ENCODE assay signal across 26 cellular contexts in genomic region chr3:17360991-17361390, GRCh38.
A peak's percentile ranks its signal among the peaks of the same experiment; 100 is the strongest.
DNase-seq lines count a peak whose midpoint lies in the region; ATAC-seq and TF ChIP-seq lines count a peak whose summit lies in the region.
"Had no signal": no experiment of that assay in that cellular context is flagged by ENCODE, and none has a peak within 500 bp of the region (broad histone marks: within the 10 kb centered on the region; RNA-seq: fewer than 3 reads in every experiment).

No MANE protein-coding gene starts in this region.

- H3K36me3 ChIP-seq in adipocyte (ENCODE audit: control insufficient read depth, insufficient read depth, low read length, severe bottlenecking) = no peaks in the 10 kb centered on the region

- peaks cover 16% of the 10 kb centered on the region for H3K4me1 ChIP-seq in adipocyte (ENCODE audit: control insufficient read depth, insufficient read depth, low read length)

- no peaks in the 10 kb centered on the region for H3K9me3 Mint-ChIP-seq in activated T-cell treated with anti-CD3 and anti-CD28 coated beads, Interleukin-2, amount 50 U/mL, for 24 hours
- no peaks in the 10 kb centered on the region for H3K9me3 Mint-ChIP-seq in osteocyte (ENCODE audit: unreplicated experiment)
- H3K9me3 Mint-ChIP-seq: CD14-positive monocyte; CD8-positive, alpha-beta memory T cell had no signal

- H3K9me3 ChIP-seq in adipocyte (ENCODE audit: control insufficient read depth, low read length) = no peaks in the 10 kb centered on the region

- H3K27me3 Mint-ChIP-seq in activated T-cell treated with anti-CD3 and anti-CD28 coated beads, Interleukin-2, amount 50 U/mL, for 24 hours = no peaks in the 10 kb centered on the region
- H3K27me3 Mint-ChIP-seq in osteocyte (ENCODE audit: unreplicated experiment) = no peaks in the 10 kb centered on the region
- H3K27me3 Mint-ChIP-seq: B cell; CD8-positive, alpha-beta memory T cell had no signal

- H3K4me3 ChIP-seq in AG10803 (ENCODE audit: low read length) = no peak overlapping the region
- H3K4me3 ChIP-seq in adipocyte (ENCODE audit: low read length) = no peak overlapping the region
- H3K4me3 ChIP-seq: SK-N-MC had no signal

- H3K27ac Mint-ChIP-seq in activated T-cell treated with anti-CD3 and anti-CD28 coated beads, Interleukin-2, amount 50 U/mL, for 24 hours = no peak overlapping the region
- H3K27ac Mint-ChIP-seq in osteocyte (ENCODE audit: unreplicated experiment) = no peak overlapping the region
- H3K27ac Mint-ChIP-seq: B cell, CD14-positive monocyte had no signal

- H3K36me3 Mint-ChIP-seq in activated T-cell treated with anti-CD3 and anti-CD28 coated beads, Interleukin-2, amount 50 U/mL, for 24 hours (ENCODE audit: low read depth) = peaks cover 6% of the 10 kb centered on the region
- H3K36me3 Mint-ChIP-seq in osteocyte (ENCODE audit: unreplicated experiment) = peaks cover 5% of the 10 kb centered on the region

- H3K4me3 Mint-ChIP-seq in activated T-cell treated with anti-CD3 and anti-CD28 coated beads, Interleukin-2, amount 50 U/mL, for 24 hours = no peak overlapping the region
- H3K4me3 Mint-ChIP-seq in osteocyte (ENCODE audit: unreplicated experiment) = no peak overlapping the region
- H3K4me3 Mint-ChIP-seq: B cell; CD14-positive monocyte; CD8-positive, alpha-beta memory T cell had no signal

- no peaks in the 10 kb centered on the region for H3K27me3 ChIP-seq in adipocyte (replicated peaks; ENCODE audit: control insufficient read depth, insufficient read depth, low read length)

- no peak for TF ChIP-seq CTCF in AG10803 (conservative IDR thresholded peaks at IDR 0.05; ENCODE audit: low read length)
- no peak for TF ChIP-seq CTCF in osteocyte (IDR thresholded peaks at IDR 0.05)

- H3K4me1 Mint-ChIP-seq in activated T-cell treated with anti-CD3 and anti-CD28 coated beads, Interleukin-2, amount 50 U/mL, for 24 hours (ENCODE audit: low read depth) = no peaks in the 10 kb centered on the region
- peaks cover 3% of the 10 kb centered on the region for H3K4me1 Mint-ChIP-seq in osteocyte (ENCODE audit: unreplicated experiment)
- H3K4me1 Mint-ChIP-seq: B cell, CD14-positive monocyte had no signal

- DNase-seq in AG10803 (ENCODE audit: low read depth) (peak; percentile 82), H4 (ENCODE audit: low spot score) (peak; percentile 57), adipocyte (ENCODE audit: low read depth) (peak; percentile 63), iris pigment epithelial cell (ENCODE audit: low read depth) (peak; percentile 35), osteocyte (ENCODE audit: extremely low spot score, unreplicated experiment) (no peak)
- DNase-seq in activated T-cell treated with anti-CD3 and anti-CD28 coated beads, Interleukin-2, amount 50 U/mL, for 24 hours = no peak
- DNase-seq: CD8-positive, alpha-beta memory T cell; DMS 273 treated with DMSO at 0.1 percent for 48 hours; DMS79; EL; GDM1; H7; KBM-7; NCI-H1105 treated with DMSO at 0.1 percent for 48 hours; NCI-H146; NCI-H2029; NCI-H446; NCI-H526; NCI-H82; SHP77 treated with DMSO at 0.1 percent for 48 hours; SW 1271 had no signal

- ATAC-seq in HG02938 (IDR thresholded peaks at IDR 0.05; ENCODE audit: unreplicated experiment) = no peak
- ATAC-seq: Panc1 had no signal

- H3K9ac ChIP-seq in adipocyte (ENCODE audit: low read length) = no peak overlapping the region

Comparison
In these comparisons a context has a peak if more than half of its experiments do, and no peak if none do; other contexts are left out.
1. DNase-seq: peak in AG10803 (single experiment), H4 (single experiment), adipocyte (single experiment) and iris pigment epithelial cell (single experiment); none in activated T-cell treated with anti-CD3 and anti-CD28 coated beads, Interleukin-2, amount 50 U/mL, for 24 hours (single experiment) and osteocyte (single experiment).